Comparison of ENCODE assay signal across 15 cellular contexts in genomic region chr22:19877626-19878339, GRCh38. TPM values are rescaled to one million over a fixed set of nuclear protein-coding genes. Genes with fewer than 3 reads are reported as not detected.
A peak's percentile ranks its signal among the peaks of the same experiment; 100 is the strongest.
DNase-seq lines count a peak whose midpoint lies in the region; ATAC-seq and TF ChIP-seq lines count a peak whose summit lies in the region.
"Had no signal": no experiment of that assay in that cellular context is flagged by ENCODE, and none has a peak within 500 bp of the region (broad histone marks: within the 10 kb centered on the region; RNA-seq: fewer than 3 reads in every experiment).

No MANE protein-coding gene starts in this region.

- 94 to 95% methylated on average over 20 of the region's 20 CpGs for WGBS in heart right ventricle, 2 donors
- WGBS in right cardiac atrium: 91% methylated on average over 20 of the region's 20 CpGs

- H3K27me3 ChIP-seq in heart right ventricle (no peaks in the 10 kb centered on the region), right cardiac atrium (ENCODE audit: control insufficient read depth, insufficient read depth) (no peaks in the 10 kb centered on the region), upper lobe of right lung (no peaks in the 10 kb centered on the region)
- H3K27me3 ChIP-seq: neutrophil, testis had no signal

- DNase-seq in cardiac septum (ENCODE audit: low spot score): peak; percentile 67
- no peak for DNase-seq in heart right ventricle
- peak; percentile 75 for DNase-seq in amniotic epithelial cell (ENCODE audit: low read depth)
- DNase-seq in right cardiac atrium: peak in 2 of 3 donors; percentile 35 to 41
- peak; percentile 58 for DNase-seq in upper lobe of right lung
- DNase-seq in caudate nucleus (lab: John Stamatoyannopoulos, UW): no peak
- DNase-seq: MV-4-11, NCI-H446 treated with DMSO at 0.1 percent for 48 hours, SHP77, testis had no signal

- no peak for ATAC-seq in heart right ventricle
- no peak for ATAC-seq in right cardiac atrium
- no peak for ATAC-seq in upper lobe of right lung
- no peak for ATAC-seq in GM18505 (IDR thresholded peaks at IDR 0.05; ENCODE audit: unreplicated experiment)
- no peak for ATAC-seq in GM19395 (IDR thresholded peaks at IDR 0.05; ENCODE audit: unreplicated experiment)

- TF ChIP-seq CTCF in heart right ventricle (IDR thresholded peaks at IDR 0.05): no peak
- TF ChIP-seq CTCF in upper lobe of right lung (IDR thresholded peaks at IDR 0.05): no peak

- H3K36me3 ChIP-seq in heart right ventricle (peaks cover 0 to 23% (median 0%) of the 10 kb centered on the region in 9 donors), upper lobe of right lung (peaks cover 5% of the 10 kb centered on the region)

- H3K9me3 ChIP-seq in heart right ventricle: no peaks in the 10 kb centered on the region
- H3K9me3 ChIP-seq in right cardiac atrium (ENCODE audit: control insufficient read depth, low read length): no peaks in the 10 kb centered on the region
- no peaks in the 10 kb centered on the region for H3K9me3 ChIP-seq in upper lobe of right lung
- H3K9me3 ChIP-seq: neutrophil, testis had no signal

- no peak overlapping the region for H3K27ac ChIP-seq in heart right ventricle
- H3K27ac ChIP-seq in right cardiac atrium (ENCODE audit: low read length): no peak overlapping the region
- no peak overlapping the region for H3K27ac ChIP-seq in upper lobe of right lung
- no peak overlapping the region for H3K27ac ChIP-seq in caudate nucleus (ENCODE audit: low read depth, low read length)
- H3K27ac ChIP-seq: C4-2B, epithelial cell of prostate, neutrophil, testis had no signal

- intact Hi-C loops in cardiac septum (cut with DNase I) (no loop called here), heart right ventricle (cut with DNase I) (no loop called here), right cardiac atrium (cut with DNase I) (no loop called here), upper lobe of right lung (cut with DNase I) (no loop called here)

- H3K4me1 ChIP-seq in heart right ventricle (peaks cover 2 to 31% (median 17%) of the 10 kb centered on the region in 9 donors), right cardiac atrium (ENCODE audit: control insufficient read depth, insufficient read depth, low read length) (no peaks in the 10 kb centered on the region), upper lobe of right lung (peaks cover 41% of the 10 kb centered on the region)
- H3K4me1 ChIP-seq: testis had no signal

- H3K4me3 ChIP-seq in heart right ventricle: no peak overlapping the region
- H3K4me3 ChIP-seq in right cardiac atrium (ENCODE audit: low read length): no peak overlapping the region
- H3K4me3 ChIP-seq in upper lobe of right lung: no peak overlapping the region
- H3K4me3 ChIP-seq: testis had no signal

- no peak for TF ChIP-seq POLR2A in GM18505 (IDR thresholded peaks at IDR 0.05; ENCODE audit: borderline replicate concordance, extremely low read depth, insufficient read depth, insufficient read length)

RNA-seq across cellular contexts. Expression of gene GNB1L, which starts 23.1 kb away (rescaled TPM):
- 2.0 TPM for total RNA-seq in cardiac septum
- 1 to 10 TPM in 8 of 10 donors, under 1 TPM in 2; 0.76 to 3.6 (median 1.8) TPM for total RNA-seq in heart right ventricle
- polyA plus RNA-seq in heart right ventricle: 1 to 10 TPM; 2.0 to 9.3 TPM
- total RNA-seq in right cardiac atrium: 1 to 10 TPM; 2.8 to 4.9 (median 4.0) TPM
- polyA plus RNA-seq in right cardiac atrium: 2.1 TPM
- total RNA-seq in upper lobe of right lung: 7.8 TPM

RNA-seq across cellular contexts. Expression of gene RTL10, which starts 23.1 kb away (rescaled TPM):
- 6.3 TPM for total RNA-seq in cardiac septum
- 10 to 100 TPM in 2 of 10 donors, 1 to 10 TPM in 8; 5.3 to 12.0 (median 7.2) TPM for total RNA-seq in heart right ventricle
- polyA plus RNA-seq in heart right ventricle: 1 to 10 TPM; 4.0 to 6.5 TPM
- 1 to 10 TPM; 6.8 to 9.9 (median 8.8) TPM for total RNA-seq in right cardiac atrium
- 5.8 TPM for polyA plus RNA-seq in right cardiac atrium
- total RNA-seq in upper lobe of right lung: 20.5 TPM

Comparison
In these comparisons a context has a peak if more than half of its experiments do, and no peak if none do; other contexts are left out.
1. DNase-seq: peak in cardiac septum (single experiment), amniotic epithelial cell (single experiment), right cardiac atrium (2 of 3) and upper lobe of right lung (single experiment); none in heart right ventricle (0 of 2) and caudate nucleus (0 of 61).